In the genomic region with DNA sequence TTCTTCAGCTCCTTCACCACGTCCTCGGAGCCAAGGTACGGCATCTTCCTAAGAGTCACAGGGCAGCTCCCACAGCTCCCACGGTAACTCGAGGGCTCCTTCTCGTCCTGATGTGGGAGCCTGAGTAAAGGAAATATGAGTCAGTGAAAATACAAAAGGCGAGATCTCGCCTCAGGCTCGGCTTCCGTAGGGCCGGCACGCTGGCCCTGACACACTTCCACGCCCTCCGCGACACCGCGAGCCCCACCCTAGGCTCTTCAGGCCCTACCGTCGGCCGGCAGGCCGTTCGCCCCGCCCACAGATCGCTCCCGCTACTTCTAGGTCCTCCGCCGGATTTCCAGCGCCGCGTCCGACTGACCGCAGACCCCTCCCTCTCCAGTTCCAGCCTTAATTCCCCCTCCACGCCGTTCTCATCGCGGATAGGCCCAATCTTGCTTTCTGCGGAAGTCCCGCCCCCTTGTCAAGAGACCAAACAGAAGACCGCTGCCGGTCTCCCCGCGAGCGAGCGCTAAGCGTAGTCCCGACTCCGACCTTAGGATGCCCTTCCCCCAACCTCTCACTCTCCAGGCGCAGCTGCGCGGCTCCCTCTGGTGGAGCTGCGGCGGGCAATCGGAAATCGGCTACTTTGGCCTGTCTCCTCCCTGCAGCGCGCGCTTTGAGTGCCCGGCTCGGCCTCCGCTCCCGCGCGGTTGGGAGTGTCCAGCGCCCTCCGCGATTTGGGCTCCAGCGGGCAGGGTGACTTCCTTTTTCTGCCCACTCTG, we compare ENCODE assay signal across 8 cellular contexts. TPM values are rescaled to one million over a fixed set of nuclear protein-coding genes. Genes with fewer than 3 reads are reported as not detected.
DNase-seq lines count a peak whose midpoint lies in the region; ATAC-seq, FAIRE-seq and TF ChIP-seq lines count a peak whose summit lies in the region.

A gene (minus strand): TSS at position 126 of the 761 bp plus-strand sequence. CDS start 82 bp downstream, at position 44.
A gene (plus strand): TSS at position 653 of the 761 bp plus-strand sequence. CDS start 261 bp downstream, outside the sequence.

- peak within 1 kb of the TSS; percentile 75 for H3K9ac ChIP-seq in smooth muscle cell (ENCODE audit: low read depth)

- peaks cover 7% of the 10 kb centered on the region for H3K4me1 ChIP-seq in smooth muscle cell (ENCODE audit: low read depth)

- H3K36me3 ChIP-seq in WERI-Rb-1 (peaks cover 30% of the 10 kb centered on the region), bronchial epithelial cell (ENCODE audit: control insufficient read depth, insufficient read depth, low read length) (peaks cover 3% of the 10 kb centered on the region), smooth muscle cell (ENCODE audit: low read depth) (no peaks in the 10 kb centered on the region)

- H3K27me3 ChIP-seq in WERI-Rb-1 (ENCODE audit: insufficient read depth, low read depth, severe bottlenecking) (no peaks in the 10 kb centered on the region), bronchial epithelial cell (ENCODE audit: control insufficient read depth, insufficient read depth, low read length) (no peaks in the 10 kb centered on the region), smooth muscle cell (ENCODE audit: low read depth) (no peaks in the 10 kb centered on the region)

- H3K9me3 ChIP-seq in WERI-Rb-1 (ENCODE audit: severe bottlenecking) (no peaks in the 10 kb centered on the region), smooth muscle cell (replicated peaks; ENCODE audit: low read depth) (no peaks in the 10 kb centered on the region)

- peak within 1 kb of the TSS; percentile 98 for H3K4me2 ChIP-seq in smooth muscle cell

- peaks cover 4% of the 10 kb centered on the region for H3F3A ChIP-seq in smooth muscle cell (ENCODE audit: low read depth)

- H2AFZ ChIP-seq in smooth muscle cell (ENCODE audit: low read depth) = peak within 1 kb of the TSS; percentile 89

- DNase-seq in AG08396 (ENCODE audit: low spot score) (peak; percentile 96), NCI-H2227 (lab: John Stamatoyannopoulos, UW; ENCODE audit: unreplicated experiment) (peak; percentile 99), WERI-Rb-1 (peak; percentile 99), bronchial epithelial cell (ENCODE audit: low read depth) (peak; percentile 98), iPS-NIHi11 (ENCODE audit: low spot score) (peak; percentile 97), smooth muscle cell (lab: John Stamatoyannopoulos, UW; ENCODE audit: unreplicated experiment) (peak; percentile 90)

- no peaks in the 10 kb centered on the region for H4K20me1 ChIP-seq in smooth muscle cell (ENCODE audit: low read depth)

- H3K27ac ChIP-seq in WERI-Rb-1 (peak within 1 kb of the TSS; percentile 86), smooth muscle cell (ENCODE audit: low read depth) (peak within 1 kb of the TSS; percentile 81)

- ATAC-seq in GM18907 (IDR thresholded peaks at IDR 0.05; ENCODE audit: unreplicated experiment) (peak; percentile 91), HG03159 (IDR thresholded peaks at IDR 0.05; ENCODE audit: unreplicated experiment) (peak; percentile 90)

- TF ChIP-seq CTCF in WERI-Rb-1 (IDR thresholded peaks at IDR 0.05; ENCODE audit: low read depth, low read length) (peak; percentile 66), bronchial epithelial cell (IDR thresholded peaks at IDR 0.05; ENCODE audit: insufficient read depth, low read length, severe bottlenecking) (peak; percentile 89), smooth muscle cell (IDR thresholded peaks at IDR 0.05; ENCODE audit: borderline replicate concordance, insufficient read depth, poor library complexity, severe bottlenecking) (peak; percentile 39)

- H3K79me2 ChIP-seq in smooth muscle cell (ENCODE audit: low read depth) = peaks cover 10% of the 10 kb centered on the region

- H3K4me3 ChIP-seq in WERI-Rb-1 (ENCODE audit: low read depth, low read length) = peak within 1 kb of the TSS; percentile 97
- H3K4me3 ChIP-seq in bronchial epithelial cell (ENCODE audit: low read depth, low read length) = peak within 1 kb of the TSS; percentile 93
- peak within 1 kb of the TSS; percentile 75 for H3K4me3 ChIP-seq in smooth muscle cell

- WGBS in smooth muscle cell (ENCODE audit: low lambda C conversion rate) = 1% methylated on average over 65 of the region's 67 CpGs

- FAIRE-seq in bronchial epithelial cell (lab: Jason Lieb, UNC) = no peak

RNA-seq across cellular contexts. Expression of the first gene that starts in this region (rescaled TPM):
- total RNA-seq in bronchial epithelial cell (6.1 and 10.0 TPM in 2 replicates), smooth muscle cell (9.4 and 17.3 TPM in 2 replicates)
- 8.5 and 11.6 TPM in 2 replicates for polyA plus RNA-seq in smooth muscle cell

RNA-seq across cellular contexts. Expression of the second gene that starts in this region (rescaled TPM):
- 0.79 and 1.0 TPM in 2 replicates for total RNA-seq in bronchial epithelial cell
- 5.6 and 11.0 TPM in 2 replicates for total RNA-seq in smooth muscle cell
- polyA plus RNA-seq in smooth muscle cell = 5.9 and 6.6 TPM in 2 replicates

Comparison
In these comparisons a context has a peak if more than half of its experiments do, and no peak if none do; other contexts are left out.
1. Peak in every context shown above with its lines: DNase-seq, ATAC-seq, H3K4me3 ChIP-seq and H3K27ac ChIP-seq.
2. CTCF ChIP-seq: peak in every context shown above with its lines; median percentile 89 in bronchial epithelial cell; 66 in WERI-Rb-1; 39 in smooth muscle cell.